Comparison of ENCODE assay signal across 19 cellular contexts in genomic region chr3:35437381-35437780, GRCh38.
DNase-seq lines count a peak whose midpoint lies in the region; ATAC-seq and TF ChIP-seq lines count a peak whose summit lies in the region.
"Had no signal": no experiment of that assay in that cellular context is flagged by ENCODE, and none has a peak within 500 bp of the region (broad histone marks: within the 10 kb centered on the region; RNA-seq: fewer than 3 reads in every experiment).

No MANE protein-coding gene starts in this region.

- H3K4me3 Mint-ChIP-seq in neural progenitor cell (no peak overlapping the region), type B pancreatic cell (peak overlapping the region; percentile 58)
- H3K4me3 Mint-ChIP-seq: B cell; CD4-positive, alpha-beta T cell; CD8-positive, alpha-beta T cell had no signal

- H3K27ac Mint-ChIP-seq in neural progenitor cell (no peak overlapping the region), type B pancreatic cell (peak overlapping the region; percentile 68)
- H3K27ac Mint-ChIP-seq: B cell; CD4-positive, alpha-beta T cell; CD8-positive, alpha-beta T cell had no signal

- 80 to 94% (median 81%) methylated on average over 1 of the region's 1 CpG for WGBS in stomach, 5 donors

- TF ChIP-seq CTCF in DND-41 (IDR thresholded peaks at IDR 0.05; ENCODE audit: borderline replicate concordance, extremely low read depth, low read length, poor library complexity, severe bottlenecking), result no peak
- no peak for TF ChIP-seq CTCF in neural progenitor cell (IDR thresholded peaks at IDR 0.05)
- TF ChIP-seq CTCF in type B pancreatic cell (conservative IDR thresholded peaks at IDR 0.05), result no peak
- TF ChIP-seq CTCF in stomach (IDR thresholded peaks at IDR 0.05), result no peak
- TF ChIP-seq CTCF in right atrium auricular region (IDR thresholded peaks at IDR 0.05), result no peak

- H3K27ac ChIP-seq in DND-41 (ENCODE audit: low read length) (no peak overlapping the region), neural progenitor cell (no peak overlapping the region), stomach (no peak overlapping the region), right atrium auricular region (no peak overlapping the region)
- H3K27ac ChIP-seq: 22Rv1; A549; BLaER1 treated with 17β-estradiol and CSF1 and Interleukin-3, amounts not matched to agents 10 nM and 100 nM; C4-2B had no signal

- intact Hi-C loops in stomach (cut with DNase I; ENCODE audit: low total_unique reads), result no loop called here

- H2AFZ ChIP-seq in DND-41 (ENCODE audit: low read depth, low read length) (0 out of 2 replicates have a peak overlapping the region, but pooled peaks have one; percentile 7), neural progenitor cell (replicated peaks) (peak overlapping the region; percentile 58)

- TF ChIP-seq POLR2A in stomach (IDR thresholded peaks at IDR 0.05), result no peak

- H3F3A ChIP-seq in neural progenitor cell (ENCODE audit: low read depth), result no peaks in the 10 kb centered on the region

- H3K9ac ChIP-seq in DND-41 (ENCODE audit: low read depth, low read length), result no peak overlapping the region
- no peak overlapping the region for H3K9ac ChIP-seq in neural progenitor cell
- H3K9ac ChIP-seq: BLaER1 treated with 17β-estradiol and CSF1 and Interleukin-3, amounts not matched to agents 10 nM and 100 nM had no signal

- H3K79me2 ChIP-seq in DND-41 (ENCODE audit: insufficient read depth, low read length), result no peaks in the 10 kb centered on the region
- no peaks in the 10 kb centered on the region for H3K79me2 ChIP-seq in neural progenitor cell (ENCODE audit: low read depth)

- H3K27me3 Mint-ChIP-seq in neural progenitor cell (ENCODE audit: insufficient read depth, low read depth) (no peaks in the 10 kb centered on the region), type B pancreatic cell (no peaks in the 10 kb centered on the region)
- H3K27me3 Mint-ChIP-seq: B cell; CD4-positive, alpha-beta T cell had no signal

- H3K9me3 Mint-ChIP-seq in neural progenitor cell (no peaks in the 10 kb centered on the region), type B pancreatic cell (no peaks in the 10 kb centered on the region)

- H3K36me3 ChIP-seq in DND-41 (ENCODE audit: insufficient read depth, low read length) (no peaks in the 10 kb centered on the region), neural progenitor cell (no peaks in the 10 kb centered on the region), stomach (no peaks in the 10 kb centered on the region), right atrium auricular region (no peaks in the 10 kb centered on the region)
- H3K36me3 ChIP-seq: BLaER1 treated with 17β-estradiol and CSF1 and Interleukin-3, amounts not matched to agents 10 nM and 100 nM had no signal

- H3K4me3 ChIP-seq in DND-41 (ENCODE audit: low read depth in 1 of 2, low read length in 2 of 2), result no peak overlapping the region
- H3K4me3 ChIP-seq in neural progenitor cell, result no peak overlapping the region
- no peak overlapping the region for H3K4me3 ChIP-seq in stomach
- no peak overlapping the region for H3K4me3 ChIP-seq in right atrium auricular region
- H3K4me3 ChIP-seq: A549; BLaER1 treated with 17β-estradiol and CSF1 and Interleukin-3, amounts not matched to agents 10 nM and 100 nM had no signal

- H3K4me2 ChIP-seq in DND-41 (ENCODE audit: insufficient read depth, low read length), result no peak overlapping the region
- no peak overlapping the region for H3K4me2 ChIP-seq in neural progenitor cell
- H3K4me2 ChIP-seq: A549; BLaER1 treated with 17β-estradiol and CSF1 and Interleukin-3, amounts not matched to agents 10 nM and 100 nM had no signal

- H3K36me3 Mint-ChIP-seq in neural progenitor cell (no peaks in the 10 kb centered on the region), type B pancreatic cell (no peaks in the 10 kb centered on the region)
- H3K36me3 Mint-ChIP-seq: CD8-positive, alpha-beta T cell had no signal

- no peak for DNase-seq in DND-41
- DNase-seq in islet precursor cell, result peak; percentile 86
- DNase-seq in neural progenitor cell (ENCODE audit: low spot score), result no peak
- no peak for DNase-seq in type B pancreatic cell (ENCODE audit: extremely low spot score, unreplicated experiment)
- DNase-seq in NCI-H1930 (lab: John Stamatoyannopoulos, UW), result no peak
- no peak for DNase-seq in stomach
- no peak for DNase-seq in right atrium auricular region (ENCODE audit: low spot score)
- DNase-seq: AML-193; Caco-2; CD4-positive, alpha-beta T cell; CD8-positive, alpha-beta T cell; DMS79 treated with DMSO at 0.1 percent for 48 hours; EL; GF-D8 had no signal

- H3K4me1 Mint-ChIP-seq in neural progenitor cell (no peaks in the 10 kb centered on the region), type B pancreatic cell (ENCODE audit: unreplicated experiment) (no peaks in the 10 kb centered on the region)
- H3K4me1 Mint-ChIP-seq: B cell had no signal

- no peaks in the 10 kb centered on the region for H4K20me1 ChIP-seq in DND-41 (ENCODE audit: insufficient read depth, low read length)
- no peaks in the 10 kb centered on the region for H4K20me1 ChIP-seq in neural progenitor cell (ENCODE audit: low read depth)
- H4K20me1 ChIP-seq: BLaER1 treated with 17β-estradiol and CSF1 and Interleukin-3, amounts not matched to agents 10 nM and 100 nM had no signal

- H3K27me3 ChIP-seq in DND-41 (ENCODE audit: insufficient read depth, low read length, poor library complexity) (no peaks in the 10 kb centered on the region), neural progenitor cell (no peaks in the 10 kb centered on the region), stomach (no peaks in the 10 kb centered on the region), right atrium auricular region (no peaks in the 10 kb centered on the region)
- H3K27me3 ChIP-seq: BLaER1 treated with 17β-estradiol and CSF1 and Interleukin-3, amounts not matched to agents 10 nM and 100 nM had no signal

- peaks cover 5% of the 10 kb centered on the region for H3K9me3 ChIP-seq in DND-41 (ENCODE audit: insufficient read depth, low read length, severe bottlenecking)
- H3K9me3 ChIP-seq in neural progenitor cell (ENCODE audit: low read depth), result no peaks in the 10 kb centered on the region
- peaks cover 0 to 3% (median 0%) of the 10 kb centered on the region in 4 donors for H3K9me3 ChIP-seq in stomach
- H3K9me3 ChIP-seq in right atrium auricular region, result no peaks in the 10 kb centered on the region
- H3K9me3 ChIP-seq: A549; BLaER1 treated with 17β-estradiol and CSF1 and Interleukin-3, amounts not matched to agents 10 nM and 100 nM had no signal

- peaks cover 14% of the 10 kb centered on the region for H3K4me1 ChIP-seq in DND-41 (ENCODE audit: insufficient read depth, low read length)
- no peaks in the 10 kb centered on the region for H3K4me1 ChIP-seq in neural progenitor cell
- no peaks in the 10 kb centered on the region for H3K4me1 ChIP-seq in stomach
- no peaks in the 10 kb centered on the region for H3K4me1 ChIP-seq in right atrium auricular region
- H3K4me1 ChIP-seq: A549; BLaER1 treated with 17β-estradiol and CSF1 and Interleukin-3, amounts not matched to agents 10 nM and 100 nM had no signal

- no peak for ATAC-seq in DND-41 (ENCODE audit: insufficient read depth, low read depth)
- ATAC-seq: A549; CD8-positive, alpha-beta T cell had no signal

- TF ChIP-seq EP300 in stomach (IDR thresholded peaks at IDR 0.05), result no peak
